Comparison of ENCODE assay signal across 10 cellular contexts in the genomic region with DNA sequence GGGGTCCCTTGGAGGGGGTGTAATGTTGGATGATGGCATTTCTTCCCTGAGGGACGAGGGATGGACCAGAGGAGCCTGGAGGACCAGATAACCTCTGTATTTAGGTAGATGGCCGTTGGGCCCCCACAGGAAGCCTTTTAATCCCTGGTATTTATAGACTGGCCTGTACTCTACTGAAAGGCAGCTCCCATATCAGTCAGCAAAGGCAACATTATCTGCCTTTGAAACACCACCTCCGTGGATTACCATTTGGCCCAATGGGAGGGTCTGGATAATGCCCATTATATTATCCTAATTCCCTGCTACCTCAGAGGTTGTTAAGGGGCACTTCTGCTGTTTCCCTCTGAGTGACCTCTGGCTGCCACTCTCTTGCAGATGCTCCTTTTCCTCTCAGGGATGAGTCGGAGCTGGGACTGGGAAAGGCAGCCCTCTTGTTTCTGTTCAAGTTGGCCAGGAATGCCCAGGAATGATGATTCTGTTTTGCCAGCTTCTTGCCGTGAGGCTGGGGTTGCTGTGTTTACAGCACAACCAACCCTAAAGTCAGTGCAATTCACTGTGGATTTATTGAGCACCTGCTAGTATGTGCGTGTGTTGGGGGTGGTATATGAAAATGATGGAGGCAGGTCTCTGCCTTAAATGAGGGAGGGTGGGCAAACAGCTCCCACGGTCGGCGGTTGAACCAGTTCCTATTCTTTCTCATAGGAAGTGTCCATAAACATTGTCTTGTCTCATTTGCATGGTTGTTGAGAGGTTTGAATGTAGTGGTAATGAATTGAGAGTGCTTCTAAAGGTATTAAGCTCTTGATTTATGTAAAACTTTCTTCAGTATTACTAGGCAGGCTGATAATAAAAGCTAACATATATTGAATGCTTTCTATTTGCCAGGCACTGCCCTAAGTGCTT. TPM values are rescaled to one million over a fixed set of nuclear protein-coding genes. Genes with fewer than 3 reads are reported as not detected.
A peak's percentile ranks its signal among the peaks of the same experiment; 100 is the strongest.
DNase-seq lines count a peak whose midpoint lies in the region; ATAC-seq, FAIRE-seq and TF ChIP-seq lines count a peak whose summit lies in the region.
"Had no signal": no experiment of that assay in that cellular context is flagged by ENCODE, and none has a peak within 500 bp of the region (broad histone marks: within the 10 kb centered on the region; RNA-seq: fewer than 3 reads in every experiment).

No MANE protein-coding gene starts in this region.

- TF ChIP-seq POLR2A in GM12892 (IDR thresholded peaks at IDR 0.05; ENCODE audit: low read depth, low read length) (no peak), GM12878 (IDR thresholded peaks at IDR 0.05; ENCODE audit: low read depth, low read length) (no peak)

- no peak for TF ChIP-seq CTCF in GM12878 (IDR thresholded peaks at IDR 0.05 in 2 of 3, conservative IDR thresholded peaks at IDR 0.05 in 1 of 3; ENCODE audit: control insufficient read depth in 2 of 3, extremely low read depth in 1 of 3, insufficient read depth in 1 of 3, low read depth in 3 of 3, low read length in 3 of 3)

- peak; percentile 14 for FAIRE-seq in GM12892 (lab: Jason Lieb, UNC)
- FAIRE-seq in GM12878 (lab: Jason Lieb, UNC): peak; percentile 78
- no peak for FAIRE-seq in RCC 7860 (lab: Jason Lieb, UNC)

- H3K36me3 Mint-ChIP-seq in CD4-positive, CD25-positive, alpha-beta regulatory T cell: peaks cover 10% of the 10 kb centered on the region

- in situ Hi-C loops in GM12878 (cut with MboI): no loop called here

- H3K9me3 Mint-ChIP-seq in CD4-positive, CD25-positive, alpha-beta regulatory T cell: no peaks in the 10 kb centered on the region

- POLR2A ChIA-PET in GM12878 (lab: Charles Lee): interaction anchor here (1.0 to 4.5 kb wide), 12 partner anchors 8 to 36 kb away, joined by 3 to 40 read pairs (median 6); no protein-coding TSS in a partner anchor

- peak in 1 of 3 donors; percentile 41 for DNase-seq in CD4-positive, CD25-positive, alpha-beta regulatory T cell
- DNase-seq in GM12892 (ENCODE audit: insufficient read length) (no peak), Karpas-422 (peak; percentile 78), GM12878 (ENCODE audit: low read depth, low spot score) (no peak), RCC 7860 (ENCODE audit: low spot score) (no peak), sciatic nerve (ENCODE audit: low spot score) (no peak), HT-29 (ENCODE audit: low spot score) (no peak)
- DNase-seq: NCI-H1048 had no signal

- peak overlapping the region; percentile 73 to 82 (median 78) for H3K4me3 Mint-ChIP-seq in CD4-positive, CD25-positive, alpha-beta regulatory T cell

- H3K4me1 Mint-ChIP-seq in CD4-positive, CD25-positive, alpha-beta regulatory T cell: peaks cover 47 to 100% (median 86%) of the 10 kb centered on the region in 4 donors

- no peaks in the 10 kb centered on the region for H3K27me3 Mint-ChIP-seq in CD4-positive, CD25-positive, alpha-beta regulatory T cell

- no TSS peak for BruUV-seq in GM12878 (replicated peaks; lab: Mats Ljungman, UMichigan)

- TF ChIP-seq EP300 in GM12878 (IDR thresholded peaks at IDR 0.05; ENCODE audit: borderline replicate concordance in 1 of 2, control insufficient read depth in 1 of 2, low read depth in 2 of 2, low read length in 2 of 2): peak in 1 of 2 experiments; percentile 36; a peak in 1 of 4 replicates

- peak overlapping the region; percentile 58 for H3K4me3 ChIP-seq in CD4-positive, CD25-positive, alpha-beta regulatory T cell (ENCODE audit: low read depth, low read length)
- peak overlapping the region; percentile 54 for H3K4me3 ChIP-seq in Karpas-422 (ENCODE audit: low read length)
- peak overlapping the region; percentile 57 for H3K4me3 ChIP-seq in GM12878
- H3K4me3 ChIP-seq: SK-N-MC had no signal

- WGBS in GM12878 (ENCODE audit: insufficient coverage, insufficient replicate concordance, low lambda C conversion rate, missing lambda C conversion rate): 4% methylated on average over 9 of the region's 9 CpGs

- no peaks in the 10 kb centered on the region for H3K9me3 ChIP-seq in CD4-positive, CD25-positive, alpha-beta regulatory T cell (ENCODE audit: control insufficient read depth in 2 of 2, low read length in 2 of 2)
- H3K9me3 ChIP-seq in Karpas-422 (ENCODE audit: low read length) (no peaks in the 10 kb centered on the region), GM12878 (replicated peaks; ENCODE audit: control insufficient read depth, insufficient read depth, low read length) (no peaks in the 10 kb centered on the region)

- SMC1A ChIA-PET in GM12878 (lab: Charles Lee; ENCODE audit: uncharacterized antibody, unreplicated experiment): interaction anchor here (0.7 to 17.8 kb wide), 16 partner anchors 9 to 232 kb away, joined by 3 to 336 read pairs (median 4); partner anchors contain the start of gene SUSD6

- no peak for ATAC-seq in CD4-positive, CD25-positive, alpha-beta regulatory T cell (ENCODE audit: low read depth in 2 of 2)
- ATAC-seq in GM12878: peak; percentile 48
- no peak for ATAC-seq in HG02973 (IDR thresholded peaks at IDR 0.05; ENCODE audit: unreplicated experiment)
- ATAC-seq in sciatic nerve: no peak

- RAD21 ChIA-PET in GM12878 (lab: Charles Lee; ENCODE audit: unreplicated experiment): interaction anchor here (0.7 to 4.3 kb wide), 16 partner anchors 10 to 66 kb away, joined by 3 to 59 read pairs (median 5); partner anchors contain the start of gene SUSD6

- no peak overlapping the region for H2AFZ ChIP-seq in Karpas-422 (ENCODE audit: low read length)
- no peak overlapping the region for H2AFZ ChIP-seq in GM12878 (ENCODE audit: control insufficient read depth, low read depth, low read length)

- peaks cover 2% of the 10 kb centered on the region for H3K36me3 ChIP-seq in CD4-positive, CD25-positive, alpha-beta regulatory T cell (ENCODE audit: control insufficient read depth, insufficient read depth, low read length)
- no peaks in the 10 kb centered on the region for H3K36me3 ChIP-seq in Karpas-422 (ENCODE audit: insufficient read depth, low read length)
- peaks cover 0 to 6% of the 10 kb centered on the region in 2 experiments; a peak in 3 of 4 replicates for H3K36me3 ChIP-seq in GM12878 (ENCODE audit: control insufficient read depth in 2 of 2, insufficient read depth in 2 of 2, low read length in 1 of 2)

- no peak for TF ChIP-seq RAD21 in GM12878 (IDR thresholded peaks at IDR 0.05; ENCODE audit: insufficient read depth, low read depth, low read length)

- CTCF ChIA-PET in GM12878 (lab: Yijun Ruan, JAX): interaction anchor here (0.5 to 2.3 kb wide), 14 partner anchors 9 to 225 kb away, joined by 3 to 15 read pairs (median 4); no protein-coding TSS in a partner anchor

- no peaks in the 10 kb centered on the region for H3K9me2 ChIP-seq in Karpas-422 (replicated peaks; ENCODE audit: insufficient read depth, low read length)

- H3K27me3 ChIP-seq in CD4-positive, CD25-positive, alpha-beta regulatory T cell (ENCODE audit: control insufficient read depth, insufficient read depth, low read length): no peaks in the 10 kb centered on the region
- no peaks in the 10 kb centered on the region for H3K27me3 ChIP-seq in Karpas-422 (ENCODE audit: low read length)
- no peaks in the 10 kb centered on the region for H3K27me3 ChIP-seq in GM12878 (replicated peaks in 1 of 2; ENCODE audit: control insufficient read depth in 2 of 2, insufficient read depth in 2 of 2, low read length in 1 of 2)

- H3K27ac Mint-ChIP-seq in CD4-positive, CD25-positive, alpha-beta regulatory T cell: peak overlapping the region; percentile 89 to 94 (median 94)

- peak overlapping the region; percentile 62 for H3K27ac ChIP-seq in CD4-positive, CD25-positive, alpha-beta regulatory T cell (ENCODE audit: insufficient read depth, low read length, poor library complexity, severe bottlenecking)
- H3K27ac ChIP-seq in Karpas-422 (ENCODE audit: low read length): peak overlapping the region; percentile 90
- peak overlapping the region; percentile 85 for H3K27ac ChIP-seq in GM12878 (ENCODE audit: control insufficient read depth, insufficient read depth)
- H3K27ac ChIP-seq: SK-N-MC had no signal

- H3K4me2 ChIP-seq in Karpas-422 (ENCODE audit: low read depth, low read length, poor library complexity, severe bottlenecking) (peak overlapping the region; percentile 67), GM12878 (ENCODE audit: control insufficient read depth, insufficient read depth) (peak overlapping the region; percentile 93)

- H3K4me1 ChIP-seq in CD4-positive, CD25-positive, alpha-beta regulatory T cell (ENCODE audit: control insufficient read depth, insufficient read depth, low read length, poor library complexity, severe bottlenecking): peaks cover 81% of the 10 kb centered on the region
- peaks cover 100% of the 10 kb centered on the region for H3K4me1 ChIP-seq in Karpas-422 (ENCODE audit: low read length)
- peaks cover 75% of the 10 kb centered on the region for H3K4me1 ChIP-seq in GM12878 (ENCODE audit: control insufficient read depth, insufficient read depth, low read length)

- peaks cover 20% of the 10 kb centered on the region for H4K20me1 ChIP-seq in Karpas-422 (ENCODE audit: insufficient read depth, low read depth, low read length)
- no peaks in the 10 kb centered on the region for H4K20me1 ChIP-seq in GM12878 (ENCODE audit: control insufficient read depth, insufficient read depth)

- H3K9ac ChIP-seq in Karpas-422 (ENCODE audit: low read length) (peak overlapping the region; percentile 60), GM12878 (ENCODE audit: control insufficient read depth, insufficient read depth, low read length) (peak overlapping the region; percentile 55)

- intact Hi-C loops in GM12878 (cut with micrococcal nuclease; ENCODE audit: unreplicated experiment) (loop anchor here (2.0 kb wide), 1 partner anchor 15 kb away; no protein-coding TSS in a partner anchor), sciatic nerve (cut with DNase I) (no loop called here)

- H3K79me2 ChIP-seq in Karpas-422 (ENCODE audit: low read length) (peaks cover 100% of the 10 kb centered on the region), GM12878 (ENCODE audit: control insufficient read depth, insufficient read depth, low read length) (peaks cover 98% of the 10 kb centered on the region)

RNA-seq across cellular contexts. Expression of gene SUSD6, which starts 18.1 kb away (rescaled TPM):
- total RNA-seq in CD4-positive, CD25-positive, alpha-beta regulatory T cell: 101 TPM
- 10 to 100 TPM in 1 of 4 donors, 1 to 10 TPM in 3; 7.7 to 15.2 (median 9.0) TPM for polyA plus RNA-seq in CD4-positive, CD25-positive, alpha-beta regulatory T cell
- 19.0 TPM for polyA plus RNA-seq in GM12892 (2012; ENCODE audit: missing spikeins)
- total RNA-seq in Karpas-422 (2014; rRNA removed; shearing (Covaris generic); ENCODE audit: low replicate concordance): 43.8 and 46.0 TPM in 2 replicates
- total RNA-seq in GM12878 (2013; cell fraction: nucleolus; rRNA removed): 59.8 and 61.3 TPM in 2 replicates
- total RNA-seq in GM12878 (2014; rRNA removed) (6.9 and 8.3 TPM in 2 replicates), GM12878 (2014; rRNA removed; fragmentation: Illumina TruSeq; extraction: Trizol) (11.0 and 11.1 TPM in 2 replicates), GM12878 (2021) (39.8 and 40.1 TPM in 2 replicates), sciatic nerve (68.9 TPM)
- 18.4 TPM for polyA plus RNA-seq in GM12878 (2011; ENCODE audit: low read depth)
- polyA plus RNA-seq in GM12878 (2011; rRNA removed) (11.3 and 16.7 TPM in 2 replicates), GM12878 (2014; fragmentation: Illumina TruSeq; extraction: Trizol) (19.4 and 23.7 TPM in 2 replicates), GM12878 (2014; fragmentation: Nextera tagmentation; extraction: Ambion mirVana) (1 to 10 TPM; 6.6 to 9.4 TPM), GM12878 (2014; rRNA removed) (25.8 and 31.1 TPM in 2 replicates), GM12878 (2016; fragmentation: Nextera tagmentation; extraction: Ambion mirVana) (10 to 100 TPM; 27.1 to 33.7 TPM)
- polyA plus RNA-seq in GM12878 (2011; cell fraction: cytosol; rRNA removed): 13.8 and 14.1 TPM in 2 replicates
- 38.9 and 46.9 TPM in 2 replicates for polyA plus RNA-seq in GM12878 (2011; cell fraction: nucleus; rRNA removed)
- polyA plus RNA-seq in GM12878 (2012): 23.6 and 27.7 TPM in 2 replicates
- polyA minus RNA-seq in GM12878 (2011; rRNA and poly(A)+ RNA removed): 17.6 and 19.5 TPM in 2 replicates
- 5.1 and 5.6 TPM in 2 replicates for polyA minus RNA-seq in GM12878 (2011; cell fraction: cytosol; rRNA and poly(A)+ RNA removed)
- 14.9 and 32.6 TPM in 2 replicates for polyA minus RNA-seq in GM12878 (2011; cell fraction: nucleus; rRNA and poly(A)+ RNA removed)
- 6.1 and 10.9 TPM in 2 replicates for total RNA-seq in HT-29 (2014; rRNA removed; shearing (Covaris generic))

RNA-seq across cellular contexts. Expression of gene CCDC177, which starts 54.8 kb away (rescaled TPM):
- total RNA-seq in CD4-positive, CD25-positive, alpha-beta regulatory T cell: not detected
- polyA plus RNA-seq in CD4-positive, CD25-positive, alpha-beta regulatory T cell: not detected
- not detected for polyA plus RNA-seq in GM12892 (2012; ENCODE audit: missing spikeins)
- total RNA-seq in Karpas-422 (2014; rRNA removed; shearing (Covaris generic); ENCODE audit: low replicate concordance): not detected in 2 replicates
- not detected in 2 replicates for total RNA-seq in GM12878 (2013; cell fraction: nucleolus; rRNA removed)
- not detected in 2 replicates for total RNA-seq in GM12878 (2014; rRNA removed)
- total RNA-seq in GM12878 (2014; rRNA removed; fragmentation: Illumina TruSeq; extraction: Trizol): not detected in 2 replicates
- total RNA-seq in GM12878 (2021): not detected in 2 replicates
- not detected for polyA plus RNA-seq in GM12878 (2011; ENCODE audit: low read depth)
- polyA plus RNA-seq in GM12878 (2011; rRNA removed): not detected in 2 replicates
- polyA plus RNA-seq in GM12878 (2011; cell fraction: cytosol; rRNA removed): not detected in 2 replicates
- not detected in 2 replicates for polyA plus RNA-seq in GM12878 (2011; cell fraction: nucleus; rRNA removed)
- not detected in 2 replicates for polyA plus RNA-seq in GM12878 (2012)
- not detected in 2 replicates for polyA plus RNA-seq in GM12878 (2014; fragmentation: Illumina TruSeq; extraction: Trizol)
- not detected for polyA plus RNA-seq in GM12878 (2014; fragmentation: Nextera tagmentation; extraction: Ambion mirVana)
- not detected in 2 replicates for polyA plus RNA-seq in GM12878 (2014; rRNA removed)
- polyA plus RNA-seq in GM12878 (2016; fragmentation: Nextera tagmentation; extraction: Ambion mirVana): not detected
- polyA minus RNA-seq in GM12878 (2011; rRNA and poly(A)+ RNA removed): not detected in 2 replicates
- polyA minus RNA-seq in GM12878 (2011; cell fraction: cytosol; rRNA and poly(A)+ RNA removed): not detected in 2 replicates
- polyA minus RNA-seq in GM12878 (2011; cell fraction: nucleus; rRNA and poly(A)+ RNA removed): not detected in 2 replicates
- total RNA-seq in sciatic nerve: not detected
- total RNA-seq in HT-29 (2014; rRNA removed; shearing (Covaris generic)): not detected in 2 replicates
